8 cellular contexts compared by ENCODE assay signal in genomic region chr1:183234660-183235476, GRCh38. TPM values are rescaled to one million over a fixed set of nuclear protein-coding genes. Genes with fewer than 3 reads are reported as not detected.
A peak's percentile ranks its signal among the peaks of the same experiment; 100 is the strongest.
DNase-seq lines count a peak whose midpoint lies in the region; ATAC-seq and TF ChIP-seq lines count a peak whose summit lies in the region.

No MANE protein-coding gene starts in this region.

- no peak overlapping the region for H3K4me3 Mint-ChIP-seq in naive thymus-derived CD4-positive, alpha-beta T cell

- CTCF ChIA-PET in naive thymus-derived CD4-positive, alpha-beta T cell (lab: Charles Lee), result no interaction called here

- peak overlapping the region; percentile 83 for H3K27ac ChIP-seq in HUES64 (ENCODE audit: low read depth, low read length)
- peak overlapping the region; percentile 51 to 84 (median 83) for H3K27ac ChIP-seq in gastroesophageal sphincter
- H3K27ac ChIP-seq in ovary, result peak overlapping the region; percentile 63 to 81
- no peak overlapping the region for H3K27ac ChIP-seq in naive thymus-derived CD4-positive, alpha-beta T cell (ENCODE audit: low read depth, low read length)

- H3K27me3 ChIP-seq in HUES64 (ENCODE audit: insufficient read depth, low read length), result no peaks in the 10 kb centered on the region
- H3K27me3 ChIP-seq in gastroesophageal sphincter, result no peaks in the 10 kb centered on the region
- H3K27me3 ChIP-seq in ovary, result no peaks in the 10 kb centered on the region
- no peaks in the 10 kb centered on the region for H3K27me3 ChIP-seq in naive thymus-derived CD4-positive, alpha-beta T cell (ENCODE audit: control insufficient read depth in 2 of 2, insufficient read depth in 2 of 2, low read length in 2 of 2)

- ATAC-seq in gastroesophageal sphincter, result peak; percentile 93
- no peak for ATAC-seq in naive thymus-derived CD4-positive, alpha-beta T cell

- H3K9me3 Mint-ChIP-seq in naive thymus-derived CD4-positive, alpha-beta T cell, result no peaks in the 10 kb centered on the region

- POLR2A ChIA-PET in naive thymus-derived CD4-positive, alpha-beta T cell (lab: Charles Lee), result interaction anchor here (0.6 kb wide), 1 partner anchor 129 kb away, joined by 3 read pairs; no protein-coding TSS in a partner anchor

- TF ChIP-seq CTCF in gastroesophageal sphincter (IDR thresholded peaks at IDR 0.05) (peak; percentile 79 to 83 (median 82)), ovary (IDR thresholded peaks at IDR 0.05) (peak; percentile 60 to 75 (median 68))

- no peaks in the 10 kb centered on the region for H3K36me3 Mint-ChIP-seq in naive thymus-derived CD4-positive, alpha-beta T cell

- TF ChIP-seq POLR2A in gastroesophageal sphincter (IDR thresholded peaks at IDR 0.05) (no peak), ovary (IDR thresholded peaks at IDR 0.05) (peak; percentile 30)

- H3K27me3 Mint-ChIP-seq in naive thymus-derived CD4-positive, alpha-beta T cell, result peaks cover 0 to 4% (median 0%) of the 10 kb centered on the region in 5 donors

- H3K4me3 ChIP-seq in HUES64 (ENCODE audit: low read length) (peak overlapping the region; percentile 28), gastroesophageal sphincter (peak overlapping the region; percentile 30 to 43), ovary (peak overlapping the region; percentile 36)
- no peak overlapping the region for H3K4me3 ChIP-seq in naive thymus-derived CD4-positive, alpha-beta T cell (ENCODE audit: low read length)

- H3K4me1 Mint-ChIP-seq in naive thymus-derived CD4-positive, alpha-beta T cell, result no peaks in the 10 kb centered on the region

- H3K4me1 ChIP-seq in HUES64 (ENCODE audit: insufficient read depth, low read length), result peaks cover 24% of the 10 kb centered on the region
- H3K4me1 ChIP-seq in gastroesophageal sphincter, result peaks cover 0 to 38% (median 12%) of the 10 kb centered on the region in 3 donors
- H3K4me1 ChIP-seq in ovary (ENCODE audit: insufficient read depth), result peaks cover 7% of the 10 kb centered on the region
- no peaks in the 10 kb centered on the region for H3K4me1 ChIP-seq in naive thymus-derived CD4-positive, alpha-beta T cell (ENCODE audit: control insufficient read depth in 2 of 2, insufficient read depth in 2 of 2, low read length in 2 of 2)

- peak; percentile 96 for DNase-seq in COLO829 (ENCODE audit: low spot score)
- peak; percentile 41 for DNase-seq in SW480 (ENCODE audit: low spot score)
- peak; percentile 71 to 85 (median 73) for DNase-seq in ovary
- DNase-seq in naive thymus-derived CD4-positive, alpha-beta T cell, result no peak
- no peak for DNase-seq in NK-92 (lab: John Stamatoyannopoulos, UW; ENCODE audit: unreplicated experiment)
- DNase-seq in activated T-cell treated with anti-CD3 and anti-CD28 coated beads, Interleukin-2, amount 50 U/mL, for 48 hours, result no peak

- WGBS in HUES64, result 11% methylated on average over 15 of the region's 15 CpGs
- whole genome bisulfite sequencing in gastroesophageal sphincter (ENCODE audit: low coverage in 1 of 2), 2 donors, result 12 to 38% methylated on average over 9 to 15 of the region's 15 CpGs
- WGBS in ovary, 3 donors, result 4 to 10% (median 5%) methylated on average over 15 of the region's 15 CpGs

- TF ChIP-seq EP300 in gastroesophageal sphincter (IDR thresholded peaks at IDR 0.05), result no peak
- no peak for TF ChIP-seq EP300 in ovary (IDR thresholded peaks at IDR 0.05)

- intact Hi-C loops in ovary (cut with DNase I), result loop anchor here in 1 of 4 donors (2.0 to 5.0 kb wide), 2 partner anchors 212 to 273 kb away; partner anchors contain the start of gene LAMC1
- intact Hi-C loops in naive thymus-derived CD4-positive, alpha-beta T cell (cut with micrococcal nuclease), result no loop called here

- H3K9me3 ChIP-seq in HUES64 (ENCODE audit: insufficient read depth, low read depth, low read length), result no peaks in the 10 kb centered on the region
- no peaks in the 10 kb centered on the region for H3K9me3 ChIP-seq in gastroesophageal sphincter
- H3K9me3 ChIP-seq in ovary, result no peaks in the 10 kb centered on the region
- H3K9me3 ChIP-seq in naive thymus-derived CD4-positive, alpha-beta T cell (ENCODE audit: control insufficient read depth in 2 of 3, low read length in 3 of 3), result no peaks in the 10 kb centered on the region

- H3K36me3 ChIP-seq in HUES64 (ENCODE audit: insufficient read depth, low read length), result 0 out of 2 replicates have a peak, but pooled peaks cover under 1% of the 10 kb centered on the region
- peaks cover 0 to 8% of the 10 kb centered on the region in 2 donors for H3K36me3 ChIP-seq in gastroesophageal sphincter
- H3K36me3 ChIP-seq in ovary, result no peaks in the 10 kb centered on the region
- H3K36me3 ChIP-seq in naive thymus-derived CD4-positive, alpha-beta T cell (ENCODE audit: control insufficient read depth in 2 of 3, insufficient read depth in 3 of 3, low read length in 3 of 3), result no peaks in the 10 kb centered on the region

- H3K27ac Mint-ChIP-seq in naive thymus-derived CD4-positive, alpha-beta T cell, result no peak overlapping the region

- peak overlapping the region; percentile 31; the same call in 1 of the 2 replicates for H3K9ac ChIP-seq in HUES64 (ENCODE audit: low read depth, low read length)

RNA-seq across cellular contexts. Expression of gene LAMC2, which starts 48.8 kb away (rescaled TPM):
- polyA plus RNA-seq in HUES64 (2013, experiment 1 of 2), result 3.5 TPM
- polyA plus RNA-seq in HUES64 (2013, experiment 2 of 2), result 3.6 TPM
- total RNA-seq in gastroesophageal sphincter, result 10 to 100 TPM; 10.2 to 43.4 (median 18.4) TPM
- 10 to 100 TPM in 1 of 7 donors, 1 to 10 TPM in 5, under 1 TPM in 1; 0.56 to 33.7 (median 4.6) TPM for total RNA-seq in ovary
- polyA plus RNA-seq in ovary, result 1 to 10 TPM in 1 of 2 donors, under 1 TPM in 1; 0.47 to 2.9 TPM
- total RNA-seq in naive thymus-derived CD4-positive, alpha-beta T cell, result under 1 TPM in 1 of 5 experiments, not detected in 4; 0.51 TPM
- polyA plus RNA-seq in naive thymus-derived CD4-positive, alpha-beta T cell, result not detected

Comparison
In these comparisons a context has a peak if more than half of its experiments do, and no peak if none do; other contexts are left out.
1. DNase-seq: peak in COLO829 (single experiment), SW480 (single experiment) and ovary (5 of 5); none in naive thymus-derived CD4-positive, alpha-beta T cell (0 of 9), NK-92 (single experiment) and activated T-cell treated with anti-CD3 and anti-CD28 coated beads, Interleukin-2, amount 50 U/mL, for 48 hours (0 of 2).